In the genomic region with DNA sequence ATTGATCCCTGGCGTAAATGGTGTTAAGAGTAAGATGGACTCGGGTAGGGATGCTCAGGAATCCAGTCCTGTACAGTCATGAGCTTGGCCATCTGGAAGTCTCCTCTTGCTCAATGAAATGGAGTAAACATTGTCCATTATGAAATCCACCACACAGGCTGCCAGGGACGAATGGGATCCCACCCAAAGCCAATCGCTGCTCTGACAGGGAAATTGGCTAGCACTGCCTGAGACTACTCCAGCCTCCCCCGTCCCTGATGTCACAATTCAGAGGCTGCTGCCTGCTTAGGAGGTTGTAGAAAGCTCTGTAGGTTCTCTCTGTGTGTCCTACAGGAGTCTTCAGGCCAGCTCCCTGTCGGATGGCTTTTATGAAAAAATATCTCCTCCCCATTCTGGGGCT, we compare ENCODE assay signal across 10 cellular contexts. TPM values are rescaled to one million over a fixed set of nuclear protein-coding genes. Genes with fewer than 3 reads are reported as not detected.
DNase-seq lines count a peak whose midpoint lies in the region; ATAC-seq and TF ChIP-seq lines count a peak whose summit lies in the region.
"Had no signal": no experiment of that assay in that cellular context is flagged by ENCODE, and none has a peak within 500 bp of the region (broad histone marks: within the 10 kb centered on the region; RNA-seq: fewer than 3 reads in every experiment).

Gene HSD11B1 (plus strand): TSS at position 263 of the 400 bp plus-strand sequence. CDS start 97 bp downstream, at position 360.

- no peaks in the 10 kb centered on the region for H3K36me3 Mint-ChIP-seq in MCF 10A (ENCODE audit: insufficient read depth, unreplicated experiment)

- ATAC-seq in GM19397 (IDR thresholded peaks at IDR 0.05; ENCODE audit: unreplicated experiment) (no peak), GM18520 (IDR thresholded peaks at IDR 0.05; ENCODE audit: unreplicated experiment) (no peak)

- TF ChIP-seq CTCF in MCF 10A (IDR thresholded peaks at IDR 0.05; ENCODE audit: unreplicated experiment) (no peak), mammary epithelial cell (conservative IDR thresholded peaks at IDR 0.05 in 1 of 2, IDR thresholded peaks at IDR 0.05 in 1 of 2; ENCODE audit: extremely low read depth in 1 of 2, insufficient read depth in 1 of 2, low read depth in 1 of 2, low read length in 2 of 2) (no peak), colonic mucosa (IDR thresholded peaks at IDR 0.05) (no peak), uterus (IDR thresholded peaks at IDR 0.05) (no peak)

- peak in 1 of 2 donors; percentile 23 for TF ChIP-seq POLR2A in uterus (IDR thresholded peaks at IDR 0.05)

- H2AFZ ChIP-seq in mammary epithelial cell (ENCODE audit: low read depth, low read length): no peak within 1 kb of the TSS

- no peak within 1 kb of the TSS for H3K4me3 Mint-ChIP-seq in MCF 10A (ENCODE audit: unreplicated experiment)

- no peaks in the 10 kb centered on the region for H4K20me1 ChIP-seq in mammary epithelial cell (ENCODE audit: insufficient read depth, low read length)

- peaks cover 7% of the 10 kb centered on the region for H3K4me1 Mint-ChIP-seq in MCF 10A (ENCODE audit: insufficient read depth, unreplicated experiment)

- H3K36me3 ChIP-seq in mammary epithelial cell (ENCODE audit: insufficient read depth, low read length): no peaks in the 10 kb centered on the region
- H3K36me3 ChIP-seq in colonic mucosa: no peaks in the 10 kb centered on the region
- H3K36me3 ChIP-seq in uterus: no peaks in the 10 kb centered on the region

- H3K27ac ChIP-seq in mammary epithelial cell (ENCODE audit: insufficient read depth, low read depth, low read length) (no peak within 1 kb of the TSS), colonic mucosa (no peak within 1 kb of the TSS), uterus (peak within 1 kb of the TSS; percentile 53 to 70)

- H3K9ac ChIP-seq in mammary epithelial cell (ENCODE audit: insufficient read depth, low read length) (no peak within 1 kb of the TSS), colonic mucosa (ENCODE audit: low read depth in 2 of 2, low read length in 2 of 2) (no peak within 1 kb of the TSS)

- no peak within 1 kb of the TSS for H3K4me2 ChIP-seq in mammary epithelial cell (ENCODE audit: insufficient read depth, low read depth, low read length)

- H3K79me2 ChIP-seq in mammary epithelial cell (ENCODE audit: insufficient read depth, low read length): no peaks in the 10 kb centered on the region

- in situ Hi-C loops in mammary epithelial cell (cut with MboI; ENCODE audit: low sequenced_read_pairs in 2 of 2): no loop called here

- CTCF ChIA-PET in MCF 10A (lab: Yijun Ruan, JAX): interaction anchor here (1.0 to 3.5 kb wide), 9 partner anchors 9 to 107 kb away, joined by 3 to 22 read pairs (median 3); no protein-coding TSS in a partner anchor
- CTCF ChIA-PET in mammary epithelial cell (lab: Charles Lee; ENCODE audit: low non-redundant PET): no interaction called here

- no peak within 1 kb of the TSS for H3K4me3 ChIP-seq in mammary epithelial cell (replicated peaks in 1 of 3; ENCODE audit: insufficient read depth in 1 of 3, low read depth in 2 of 3, low read length in 3 of 3)
- no peak within 1 kb of the TSS for H3K4me3 ChIP-seq in colonic mucosa
- H3K4me3 ChIP-seq in uterus: no peak within 1 kb of the TSS

- intact Hi-C loops in MCF 10A (cut with micrococcal nuclease): no loop called here
- intact Hi-C loops in mammary epithelial cell (cut with micrococcal nuclease): no loop called here
- intact Hi-C loops in colonic mucosa (cut with DNase I): no loop called here
- intact Hi-C loops in uterus (cut with DNase I; ENCODE audit: low total_unique reads): no loop called here

- peaks cover 11% of the 10 kb centered on the region for H3K4me1 ChIP-seq in mammary epithelial cell (ENCODE audit: insufficient read depth, low read length)
- no peaks in the 10 kb centered on the region for H3K4me1 ChIP-seq in colonic mucosa
- no peaks in the 10 kb centered on the region for H3K4me1 ChIP-seq in uterus

- H3K27ac Mint-ChIP-seq in MCF 10A (ENCODE audit: low read depth, unreplicated experiment): no peak within 1 kb of the TSS

- WGBS in mammary epithelial cell (ENCODE audit: low coverage, missing lambda C conversion rate): 54% methylated on average over 6 of the region's 6 CpGs

- BruUV-seq in MCF 10A (replicated peaks; lab: Mats Ljungman, UMichigan) (no TSS peak), mammary epithelial cell (replicated peaks; lab: Mats Ljungman, UMichigan) (no TSS peak)

- H3K27me3 ChIP-seq in mammary epithelial cell (ENCODE audit: insufficient read depth, low read length): no peaks in the 10 kb centered on the region
- H3K27me3 ChIP-seq in colonic mucosa: no peaks in the 10 kb centered on the region
- no peaks in the 10 kb centered on the region for H3K27me3 ChIP-seq in uterus

- no peaks in the 10 kb centered on the region for H3K9me3 Mint-ChIP-seq in MCF 10A (ENCODE audit: unreplicated experiment)

- no peaks in the 10 kb centered on the region for H3K27me3 Mint-ChIP-seq in MCF 10A (ENCODE audit: insufficient read depth, unreplicated experiment)

- DNase-seq in MCF 10A (ENCODE audit: unreplicated experiment) (peak; percentile 94), mammary epithelial cell (no peak), colonic mucosa (peak; percentile 61), mesenteric fat pad (ENCODE audit: low spot score) (no peak), uterus (peak; percentile 87 to 91), UCSD-AML1 (lab: John Stamatoyannopoulos, UW; ENCODE audit: unreplicated experiment) (no peak)
- DNase-seq: NCI-H82 had no signal

- dilution Hi-C loops in mammary epithelial cell (cut with HindIII; ENCODE audit: low sequenced_read_pairs): loop anchor here (5.0 kb wide), 1 partner anchor 33 kb away; no protein-coding TSS in a partner anchor

- POLR2A ChIA-PET in MCF 10A (lab: Yijun Ruan, JAX): interaction anchor here (1.1 to 1.2 kb wide), 2 partner anchors 20 to 52 kb away, joined by 3 read pairs; partner anchors contain the start of gene LAMB3

- no peaks in the 10 kb centered on the region for H3K9me3 ChIP-seq in mammary epithelial cell (replicated peaks; ENCODE audit: insufficient read depth, low read length)
- no peaks in the 10 kb centered on the region for H3K9me3 ChIP-seq in colonic mucosa
- no peaks in the 10 kb centered on the region for H3K9me3 ChIP-seq in uterus

RNA-seq across cellular contexts. Expression of gene HSD11B1, which starts in this region (rescaled TPM):
- total RNA-seq in MCF 10A (2022) (0.21 and 0.39 TPM in 2 replicates), mammary epithelial cell (not detected), colonic mucosa (under 1 TPM; 0.48 to 0.59 TPM), mesenteric fat pad (83.7 TPM), uterus (10 to 100 TPM in 1 of 4 donors, 1 to 10 TPM in 2, under 1 TPM in 1; 0.59 to 12.8 (median 2.2) TPM)
- 0.65 TPM for polyA plus RNA-seq in mammary epithelial cell
- polyA minus RNA-seq in mammary epithelial cell: not detected
- total RNA-seq: frontal cortex had no signal

Comparison
In these comparisons a context has a peak if more than half of its experiments do, and no peak if none do; other contexts are left out.
1. Peak in DNase-seq in MCF 10A; RNA of the gene not detected or under 1 TPM.
2. Peak in DNase-seq in colonic mucosa; RNA of the gene not detected or under 1 TPM.
3. DNase-seq: peak in uterus (2 of 2); none in mammary epithelial cell (single experiment), mesenteric fat pad (single experiment) and UCSD-AML1 (single experiment).
4. H3K27ac ChIP-seq: peak in uterus (2 of 2); none in mammary epithelial cell (single experiment) and colonic mucosa (single experiment).